Comparison of ENCODE assay signal across 21 cellular contexts in the genomic region with DNA sequence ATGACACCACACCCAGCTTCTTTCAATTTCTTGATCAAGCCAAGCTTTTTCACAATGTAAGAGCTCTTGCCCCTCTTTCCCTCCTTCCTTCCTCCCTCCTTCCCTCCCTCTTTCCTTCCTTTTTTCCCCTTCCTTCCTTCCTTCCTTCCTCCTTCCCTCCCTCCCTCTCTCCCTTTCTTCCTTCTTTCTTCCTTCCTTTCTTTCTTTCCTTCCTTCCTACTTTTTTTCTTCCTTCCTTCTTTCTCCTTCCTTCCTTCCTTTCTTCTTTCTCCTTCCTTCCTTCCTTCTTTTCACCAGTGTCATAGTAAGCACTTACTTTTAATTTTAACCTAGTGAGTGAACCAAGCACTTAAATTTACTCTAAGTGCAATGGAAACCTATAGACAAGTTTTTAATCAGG.
"Had no signal": no experiment of that assay in that cellular context is flagged by ENCODE, and none has a peak within 500 bp of the region (broad histone marks: within the 10 kb centered on the region; RNA-seq: fewer than 3 reads in every experiment).

No MANE protein-coding gene starts in this region.

- H3K27ac Mint-ChIP-seq: activated T-helper 2 cell treated with anti-CD3 and anti-CD28 coated beads, Interferon-gamma antibody, Interleukin-2, Interleukin-4, amounts not matched to agents 10 μg/mL and 5 μg/mL and 100 μg/mL, durations not matched to agents 14 hours and 24 hours and 36 hours; type B pancreatic cell had no signal

- ATAC-seq: activated CD4-positive, CD25-positive, alpha-beta regulatory T cell treated with anti-CD3 and anti-CD28 coated beads, Interleukin-2, amount 50 U/mL, for 24 hours; psoas muscle; right cardiac atrium had no signal

- H3K9me3 ChIP-seq: adrenal gland, breast epithelium, left ventricle myocardium inferior, ovary, psoas muscle, SK-N-SH, testis had no signal

- H3K27me3 ChIP-seq: adrenal gland, breast epithelium, ovary, testis had no signal

- H3K9me3 Mint-ChIP-seq: type B pancreatic cell had no signal

- H3K4me3 Mint-ChIP-seq: activated naive CD4-positive, alpha-beta T cell treated with anti-CD3 and anti-CD28 coated beads, Interleukin-2, amount 10 ng/mL, durations not matched to agents 7 days and 5 days; type B pancreatic cell had no signal

- H3K27ac ChIP-seq: adrenal gland, breast epithelium, left ventricle myocardium inferior, ovary, psoas muscle, skin epidermis, testis had no signal

- H3K27me3 Mint-ChIP-seq: activated naive CD4-positive, alpha-beta T cell treated with anti-CD3 and anti-CD28 coated beads, Interleukin-2, amount 10 ng/mL, durations not matched to agents 7 days and 5 days; type B pancreatic cell had no signal

- DNase-seq: activated naive CD4-positive, alpha-beta T cell treated with anti-CD3 and anti-CD28 coated beads, Interleukin-2, amount 10 ng/mL, durations not matched to agents 7 days and 5 days; adrenal gland; cerebellar nuclear complex; cortex of kidney; head of caudate nucleus; kidney glomerular epithelial cell; left ventricle myocardium inferior; mammary epithelial cell; midbrain; ovary; psoas muscle; right cardiac atrium; SK-N-SH; stimulated activated CD4-positive, alpha-beta T cell treated with anti-CD3 and anti-CD28 coated beads, Interleukin-15, amount 100 ng/mL, for 24 hours; stimulated activated CD4-positive, alpha-beta T cell treated with anti-CD3 and anti-CD28 coated beads, Interleukin-2, amount 100 ng/mL, for 48 hours; testis had no signal
